18 cellular contexts compared by ENCODE assay signal in genomic region chr11:26867286-26867685, GRCh38.
"Had no signal": no experiment of that assay in that cellular context is flagged by ENCODE, and none has a peak within 500 bp of the region (broad histone marks: within the 10 kb centered on the region; RNA-seq: fewer than 3 reads in every experiment).

No MANE protein-coding gene starts in this region.

- ATAC-seq: activated naive CD8-positive, alpha-beta T cell treated with anti-CD3 and anti-CD28 coated beads, Interleukin-2, amount 50 U/mL, for 24 hours; activated T-cell treated with anti-CD3 and anti-CD28 coated beads, Interleukin-2, amount 50 U/mL, for 72 hours; gastrocnemius medialis; natural killer cell treated with Interleukin-12 subunit alpha and Interleukin-12 subunit beta and Interleukin-15 and Interleukin-18, amount 100 ng/mL, for 72 hours; stimulated activated naive CD8-positive, alpha-beta T cell treated with anti-CD3 and anti-CD28 coated beads, Interleukin-15, amount 100 ng/mL, for 72 hours had no signal

- H3K4me3 ChIP-seq: ascending aorta, gastrocnemius medialis, left ventricle myocardium inferior, tibial artery had no signal

- DNase-seq: activated CD4-positive, alpha-beta memory T cell treated with anti-CD3 and anti-CD28 coated beads for 36 hours; activated CD4-positive, alpha-beta T cell treated with anti-CD3 and anti-CD28 coated beads for 48 hours; activated effector memory CD4-positive, alpha-beta T cell treated with Interleukin-2 at 50 U/mL for 16 hours; activated naive CD4-positive, alpha-beta T cell treated with anti-CD3 and anti-CD28 coated beads, Interleukin-2, amount 10 ng/mL, durations not matched to agents 7 days and 5 days; activated naive CD8-positive, alpha-beta T cell treated with anti-CD3 and anti-CD28 coated beads, Interleukin-2, amount 50 U/mL, for 24 hours; activated T-cell treated with anti-CD3 and anti-CD28 coated beads, Interleukin-2, amount 50 U/mL, for 72 hours; brain microvascular endothelial cell; cerebellar nuclear complex; cortex of kidney; endodermal cell; gastrocnemius medialis; hippocampal formation; left ventricle myocardium inferior; stimulated activated CD4-positive, alpha-beta T cell treated with anti-CD3 and anti-CD28 coated beads, Interleukin-4, amount 100 ng/mL, for 4 hours; stimulated activated naive CD8-positive, alpha-beta T cell treated with anti-CD3 and anti-CD28 coated beads, Interleukin-15, amount 100 ng/mL, for 72 hours; tibial artery had no signal
